16 cellular contexts compared by ENCODE assay signal in genomic region chr4:848803-849477, GRCh38. TPM values are rescaled to one million over a fixed set of nuclear protein-coding genes. Genes with fewer than 3 reads are reported as not detected.
"Had no signal": no experiment of that assay in that cellular context is flagged by ENCODE, and none has a peak within 500 bp of the region (broad histone marks: within the 10 kb centered on the region; RNA-seq: fewer than 3 reads in every experiment).

No MANE protein-coding gene starts in this region.

- H3K27ac ChIP-seq: body of pancreas, heart left ventricle, parathyroid adenoma had no signal

- FAIRE-seq: frontal cortex, TTC549, urothelium cell line had no signal

- H2AFZ ChIP-seq: parathyroid adenoma had no signal

- H3K9ac ChIP-seq: parathyroid adenoma had no signal

- ATAC-seq: body of pancreas; effector memory CD8-positive, alpha-beta T cell; naive thymus-derived CD8-positive, alpha-beta T cell had no signal

- H3K27me3 ChIP-seq: body of pancreas, heart left ventricle had no signal

- H3K9me3 ChIP-seq: body of pancreas, heart left ventricle, mucosa of descending colon had no signal

- H3K4me3 ChIP-seq: body of pancreas, heart left ventricle, mucosa of descending colon had no signal

- H3K79me2 ChIP-seq: parathyroid adenoma had no signal

- H3K4me1 ChIP-seq: body of pancreas, heart left ventricle, parathyroid adenoma had no signal

- DNase-seq: activated B cell treated with CpG ODN at 0.5 μM for 24 hours; activated CD4-positive, alpha-beta T cell treated with anti-CD3 and anti-CD28 coated beads, Interleukin-2, amount 10 ng/mL, durations not matched to agents 7 days and 5 days; activated naive CD8-positive, alpha-beta T cell treated with anti-CD3 and anti-CD28 coated beads for 36 hours; amygdala; central memory CD4-positive, alpha-beta T cell; cortex of kidney; effector memory CD8-positive, alpha-beta T cell; stimulated activated CD4-positive, alpha-beta T cell treated with anti-CD3 and anti-CD28 coated beads, Interleukin-1b, Interleukin-23, amount 100 ng/mL, for 48 hours had no signal

RNA-seq across cellular contexts. Expression of gene CPLX1, which starts 23.0 kb away (rescaled TPM):
- total RNA-seq: activated B cell treated with CpG ODN at 0.5 μM for 24 hours had no signal
- polyA plus RNA-seq: naive thymus-derived CD8-positive, alpha-beta T cell had no signal
